In genomic region chr13:26964278-26965057, GRCh38 we compare ENCODE assay signal across 13 cellular contexts.
DNase-seq lines count a peak whose midpoint lies in the region; ATAC-seq and TF ChIP-seq lines count a peak whose summit lies in the region.
"Had no signal": no experiment of that assay in that cellular context is flagged by ENCODE, and none has a peak within 500 bp of the region (broad histone marks: within the 10 kb centered on the region; RNA-seq: fewer than 3 reads in every experiment).

No MANE protein-coding gene starts in this region.

- H2BK5ac ChIP-seq in H9 (ENCODE audit: insufficient read length, low read length): no peak overlapping the region

- ATAC-seq in heart left ventricle: peak in 3 of 4 donors; percentile 71 to 86 (median 85)
- ATAC-seq: A549, HCT116 had no signal

- no peak for TF ChIP-seq CTCF in heart left ventricle (IDR thresholded peaks at IDR 0.05)
- no peak for TF ChIP-seq CTCF in H9 (conservative IDR thresholded peaks at IDR 0.05)

- H3K4me3 ChIP-seq in heart left ventricle (no peak overlapping the region), stomach smooth muscle (ENCODE audit: low read length in 2 of 2) (no peak overlapping the region)
- H3K4me3 ChIP-seq: A549, ascending aorta had no signal

- H3K4me1 Mint-ChIP-seq in H9: peaks cover 22 to 24% of the 10 kb centered on the region in 2 experiments

- no peaks in the 10 kb centered on the region for H3K79me1 ChIP-seq in H9 (ENCODE audit: insufficient read depth, low read depth, low read length, poor library complexity, severe bottlenecking)

- H3K56ac ChIP-seq in H9 (ENCODE audit: insufficient read length, low read depth, low read length): no peak overlapping the region

- peaks cover 9% of the 10 kb centered on the region for H3K27me3 Mint-ChIP-seq in H9 (ENCODE audit: low read depth)

- no peak overlapping the region for H3K4me2 ChIP-seq in H9 (ENCODE audit: insufficient read depth, insufficient read length, low read length)
- H3K4me2 ChIP-seq: A549 had no signal

- no peaks in the 10 kb centered on the region for H3K23me2 ChIP-seq in H9 (ENCODE audit: insufficient read length, low read depth, low read length, poor library complexity, severe bottlenecking)

- H3T11ph ChIP-seq in H9 (ENCODE audit: low read length): no peak overlapping the region

- H3K9me3 ChIP-seq in heart left ventricle (no peaks in the 10 kb centered on the region), stomach smooth muscle (ENCODE audit: control insufficient read depth in 2 of 2, low read length in 2 of 2) (no peaks in the 10 kb centered on the region), H9 (ENCODE audit: control insufficient read depth, low read depth, low read length) (no peaks in the 10 kb centered on the region)
- H3K9me3 ChIP-seq: A549, ascending aorta had no signal

- H4K8ac ChIP-seq in H9 (replicated peaks; ENCODE audit: insufficient read length, low read depth, low read length): no peak overlapping the region

- no peak overlapping the region for H3K14ac ChIP-seq in H9 (ENCODE audit: insufficient read depth, low read length)

- TF ChIP-seq POLR2A in heart left ventricle (IDR thresholded peaks at IDR 0.05): no peak

- DNase-seq in NCI-H2196 treated with DMSO at 0.1 percent for 48 hours (lab: John Stamatoyannopoulos, UW; ENCODE audit: unreplicated experiment) (peak; percentile 5), NCI-H2196 (lab: John Stamatoyannopoulos, UW; ENCODE audit: unreplicated experiment) (no peak), NCI-H748 treated with DMSO at 0.1 percent for 48 hours (lab: John Stamatoyannopoulos, UW) (peak; percentile 54), heart left ventricle (peak in 4 of 5 donors; percentile 29 to 82 (median 50)), H9 (no peak), RKO (ENCODE audit: low spot score) (no peak), germinal center (ENCODE audit: low spot score) (no peak)
- DNase-seq: hippocampal formation had no signal

- no peak overlapping the region for H3K23ac ChIP-seq in H9 (ENCODE audit: insufficient read length, low read depth, low read length)

- no peak overlapping the region for H2BK12ac ChIP-seq in H9 (ENCODE audit: insufficient read length, low read depth, low read length)

- H4K20me1 ChIP-seq in H9 (ENCODE audit: control insufficient read depth, insufficient read depth, insufficient read length): no peaks in the 10 kb centered on the region

- no peaks in the 10 kb centered on the region for H3K9me3 Mint-ChIP-seq in H9

- intact Hi-C loops in heart left ventricle (cut with DNase I): loop anchor here in 1 of 10 donors (5.0 kb wide), 1 partner anchor 393 kb away; no protein-coding TSS in a partner anchor

- H4K5ac ChIP-seq in H9 (ENCODE audit: insufficient read length, low read depth, low read length): no peak overlapping the region

- no peaks in the 10 kb centered on the region; a peak in 1 of 7 replicates for H3K36me3 Mint-ChIP-seq in H9 (ENCODE audit: insufficient read depth in 1 of 3, low read depth in 3 of 3)

- H3K9ac ChIP-seq in stomach smooth muscle (ENCODE audit: low read length in 2 of 2) (no peak overlapping the region), H9 (ENCODE audit: extremely low read depth, insufficient read length, low read length) (no peak overlapping the region)
- H3K9ac ChIP-seq: parathyroid adenoma had no signal

- H3K18ac ChIP-seq in H9 (ENCODE audit: insufficient read length, low read depth, low read length): no peak overlapping the region

- H2BK20ac ChIP-seq in H9 (ENCODE audit: low read depth, low read length, poor library complexity, severe bottlenecking): no peak overlapping the region

- peak overlapping the region in 3 of 12 donors; percentile 29 to 66 (median 33) for H3K27ac ChIP-seq in heart left ventricle
- peak overlapping the region; percentile 31 for H3K27ac ChIP-seq in stomach smooth muscle (ENCODE audit: low read length)
- H3K27ac ChIP-seq in H9 (ENCODE audit: insufficient read length, low read depth, low read length): no peak overlapping the region
- H3K27ac ChIP-seq: A549, ascending aorta, parathyroid adenoma had no signal

- no peak overlapping the region for H2AFZ ChIP-seq in H9 (ENCODE audit: low read length)
- H2AFZ ChIP-seq: parathyroid adenoma had no signal

- H2AK5ac ChIP-seq in H9 (ENCODE audit: insufficient read length, low read length): no peak overlapping the region

- H3K4me1 ChIP-seq in heart left ventricle (peaks cover 0 to 37% (median 12%) of the 10 kb centered on the region in 12 donors), stomach smooth muscle (ENCODE audit: control insufficient read depth, insufficient read depth, low read length) (peaks cover 25% of the 10 kb centered on the region), H9 (ENCODE audit: insufficient read depth, low read length) (peaks cover 3% of the 10 kb centered on the region; the same call in 1 of the 2 replicates)
- H3K4me1 ChIP-seq: ascending aorta, parathyroid adenoma had no signal

- no peak overlapping the region for H2BK120ac ChIP-seq in H9 (ENCODE audit: low read depth, low read length, poor library complexity, severe bottlenecking)

- H3K4me3 Mint-ChIP-seq in H9: peak overlapping the region in 1 of 2 experiments; percentile 16; a peak in 1 of 5 replicates

- no peaks in the 10 kb centered on the region for H3K27me3 ChIP-seq in heart left ventricle
- H3K27me3 ChIP-seq in stomach smooth muscle (ENCODE audit: control insufficient read depth in 1 of 2, insufficient read depth in 2 of 2, low read length in 2 of 2): no peaks in the 10 kb centered on the region
- no peaks in the 10 kb centered on the region for H3K27me3 ChIP-seq in H9 (ENCODE audit: insufficient read depth, low read length)
- H3K27me3 ChIP-seq: ascending aorta had no signal

- H3K36me3 ChIP-seq in heart left ventricle (no peaks in the 10 kb centered on the region), stomach smooth muscle (ENCODE audit: control insufficient read depth in 2 of 2, insufficient read depth in 2 of 2, low read length in 2 of 2) (no peaks in the 10 kb centered on the region)
- H3K36me3 ChIP-seq: ascending aorta had no signal

- H3K4ac ChIP-seq in H9 (ENCODE audit: low read depth, low read length): no peak overlapping the region

- H3K27ac Mint-ChIP-seq in H9: peak overlapping the region in 1 of 3 experiments; percentile 80; a peak in 2 of 7 replicates

- WGBS in heart left ventricle, 4 donors: 55 to 60% (median 58%) methylated on average over 13 of the region's 13 CpGs
- no CpG with 5 or more reads among the region's 13 CpGs for WGBS in H9 (ENCODE audit: extremely low coverage, insufficient read length, low lambda C conversion rate)

- H2BK15ac ChIP-seq in H9 (ENCODE audit: low read depth, low read length): no peak overlapping the region

- no peaks in the 10 kb centered on the region for H3K79me2 ChIP-seq in H9 (ENCODE audit: insufficient read depth, low read length)
- H3K79me2 ChIP-seq: parathyroid adenoma had no signal

- H4K91ac ChIP-seq in H9 (ENCODE audit: insufficient read length, low read depth, low read length): no peak overlapping the region

Comparison
In these comparisons a context has a peak if more than half of its experiments do, and no peak if none do; other contexts are left out.
1. DNase-seq: peak in NCI-H2196 treated with DMSO at 0.1 percent for 48 hours (single experiment), NCI-H748 treated with DMSO at 0.1 percent for 48 hours (single experiment) and heart left ventricle (4 of 5); none in NCI-H2196 (single experiment), H9 (single experiment), RKO (single experiment) and germinal center (single experiment).